In the genomic region with DNA sequence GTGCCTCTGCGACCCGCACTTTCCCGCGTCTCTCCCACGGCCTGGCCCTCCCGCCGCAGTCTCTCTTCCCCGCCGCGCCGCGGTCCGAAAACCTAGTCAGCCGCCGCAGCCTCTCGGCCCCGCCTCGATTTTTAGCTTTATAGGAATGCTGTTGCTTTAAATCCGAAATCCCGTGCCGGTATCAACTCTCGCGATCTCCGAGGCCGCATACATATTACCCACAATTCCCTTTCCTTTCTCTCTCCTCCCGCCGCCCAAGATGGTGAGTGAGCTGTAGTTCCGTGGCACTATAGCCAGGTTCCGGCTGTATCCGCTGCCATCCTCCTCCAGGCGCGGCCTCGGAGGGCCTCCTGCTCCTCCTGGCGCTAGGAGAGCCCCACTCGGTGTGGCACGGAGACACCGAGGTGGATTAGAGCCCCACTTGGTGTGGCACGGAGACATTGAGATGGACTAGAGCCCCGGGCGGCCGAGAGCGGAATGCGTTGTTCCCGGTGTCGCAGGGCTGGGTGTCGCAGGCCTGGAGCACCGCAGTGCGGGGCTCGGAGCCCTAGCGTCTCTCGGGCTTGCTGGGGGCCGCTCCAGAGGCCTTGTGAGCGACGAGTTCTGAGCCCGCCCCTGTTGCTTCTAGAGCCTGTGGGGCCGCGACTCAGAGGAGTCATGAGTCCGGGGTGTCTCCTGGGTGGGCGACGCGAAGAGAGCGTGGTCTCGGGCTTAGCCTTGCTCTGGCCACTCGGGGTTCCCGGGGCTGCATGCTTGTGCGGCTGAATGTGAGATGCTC, we compare ENCODE assay signal across 8 cellular contexts. TPM values are rescaled to one million over a fixed set of nuclear protein-coding genes. Genes with fewer than 3 reads are reported as not detected.
DNase-seq lines count a peak whose midpoint lies in the region; ATAC-seq and TF ChIP-seq lines count a peak whose summit lies in the region.

A gene (minus strand): TSS at position 147 of the 778 bp plus-strand sequence. CDS start 1,469 bp downstream, outside the sequence.
A gene (plus strand): TSS at position 234 of the 778 bp plus-strand sequence. CDS start 26 bp downstream, at position 260.

- peaks cover 28% of the 10 kb centered on the region for H3K4me1 Mint-ChIP-seq in activated T-helper 17 cell treated with anti-CD3 and anti-CD28 coated beads, Interleukin-2, amount 50 U/mL, for 72 hours
- H3K4me1 Mint-ChIP-seq in natural killer cell = peaks cover 42 to 44% of the 10 kb centered on the region in 2 donors

- no peaks in the 10 kb centered on the region for H3K27me3 Mint-ChIP-seq in activated T-helper 17 cell treated with anti-CD3 and anti-CD28 coated beads, Interleukin-2, amount 50 U/mL, for 72 hours
- no peaks in the 10 kb centered on the region for H3K27me3 Mint-ChIP-seq in natural killer cell (ENCODE audit: low read depth in 2 of 2)

- peak; percentile 95 for DNase-seq in DMS53 treated with DMSO at 0.1 percent for 48 hours (lab: John Stamatoyannopoulos, UW; ENCODE audit: unreplicated experiment)
- peak; percentile 94 for DNase-seq in LoVo (ENCODE audit: low spot score)
- peak; percentile 97 for DNase-seq in RWPE1 (ENCODE audit: low spot score)
- peak; percentile 96 for DNase-seq in fibroblast of mammary gland (ENCODE audit: low read depth)
- DNase-seq in natural killer cell = peak; percentile 87
- DNase-seq in stimulated activated naive CD4-positive, alpha-beta T cell (lab: John Stamatoyannopoulos, UW) = peak; percentile 85 to 92 (median 90)

- peak within 1 kb of the TSS; percentile 99 for H3K4me3 ChIP-seq in fibroblast of mammary gland (ENCODE audit: control insufficient read depth, low read depth, low read length)

- H3K36me3 Mint-ChIP-seq in activated T-helper 17 cell treated with anti-CD3 and anti-CD28 coated beads, Interleukin-2, amount 50 U/mL, for 72 hours (ENCODE audit: low read depth) = peaks cover 93% of the 10 kb centered on the region
- peaks cover 12% of the 10 kb centered on the region for H3K36me3 Mint-ChIP-seq in natural killer cell

- intact Hi-C loops in natural killer cell (cut with micrococcal nuclease) = loop anchor here (1.0 kb wide), 2 partner anchors 12 to 28 kb away; a partner anchor contains a TSS

- ATAC-seq in GM21825 (IDR thresholded peaks at IDR 0.05; ENCODE audit: unreplicated experiment) (peak; percentile 55), natural killer cell (peak; percentile 90 to 96 (median 93))
- peak; percentile 86 for ATAC-seq in activated T-helper 17 cell treated with anti-CD3 and anti-CD28 coated beads, Interleukin-2, amount 50 U/mL, for 72 hours (replicated peaks)

- CTCF ChIA-PET in RWPE1 (lab: Yijun Ruan, JAX) = interaction anchor here (0.5 to 0.7 kb wide), 3 partner anchors 57 to 138 kb away, joined by 3 read pairs; no protein-coding TSS in a partner anchor

- H3K9me3 Mint-ChIP-seq in activated T-helper 17 cell treated with anti-CD3 and anti-CD28 coated beads, Interleukin-2, amount 50 U/mL, for 72 hours = no peaks in the 10 kb centered on the region
- H3K9me3 Mint-ChIP-seq in natural killer cell = no peaks in the 10 kb centered on the region

- H3K4me3 Mint-ChIP-seq in activated T-helper 17 cell treated with anti-CD3 and anti-CD28 coated beads, Interleukin-2, amount 50 U/mL, for 72 hours = peak within 1 kb of the TSS; percentile 93
- H3K4me3 Mint-ChIP-seq in natural killer cell = peak within 1 kb of the TSS; percentile 100

- TF ChIP-seq CTCF in RWPE1 (conservative IDR thresholded peaks at IDR 0.05; ENCODE audit: low read depth) (no peak), fibroblast of mammary gland (conservative IDR thresholded peaks at IDR 0.05; ENCODE audit: control insufficient read depth, insufficient read depth, low read depth, low read length) (no peak), natural killer cell (IDR thresholded peaks at IDR 0.05) (no peak)

- POLR2A ChIA-PET in RWPE1 (lab: Yijun Ruan, JAX; ENCODE audit: low non-redundant PET) = interaction anchor here (0.6 to 1.5 kb wide), 8 partner anchors 9 to 125 kb away, joined by 3 to 9 read pairs (median 4); a partner anchor contains a TSS

- peak within 1 kb of the TSS; percentile 93 for H3K27ac ChIP-seq in RWPE1

- H3K27ac Mint-ChIP-seq in activated T-helper 17 cell treated with anti-CD3 and anti-CD28 coated beads, Interleukin-2, amount 50 U/mL, for 72 hours = peak within 1 kb of the TSS; percentile 99
- peak within 1 kb of the TSS; percentile 94 to 95 for H3K27ac Mint-ChIP-seq in natural killer cell

RNA-seq across cellular contexts. Expression of the first gene that starts in this region (rescaled TPM):
- total RNA-seq in activated T-helper 17 cell treated with anti-CD3 and anti-CD28 coated beads, Interleukin-2, amount 50 U/mL, for 72 hours = 10 to 100 TPM; 21.3 to 29.9 TPM
- total RNA-seq in natural killer cell = 10 to 100 TPM; 23.8 to 37.0 (median 28.1) TPM

RNA-seq across cellular contexts. Expression of the second gene that starts in this region (rescaled TPM):
- 1,000 to 10,000 TPM; 3,005 to 3,350 TPM for total RNA-seq in activated T-helper 17 cell treated with anti-CD3 and anti-CD28 coated beads, Interleukin-2, amount 50 U/mL, for 72 hours
- total RNA-seq in natural killer cell = 1,000 to 10,000 TPM; 1,409 to 1,616 (median 1,600) TPM

Comparison
In these comparisons a context has a peak if more than half of its experiments do, and no peak if none do; other contexts are left out.
1. Peak in every context shown above with its lines: DNase-seq, ATAC-seq, H3K4me3 ChIP-seq and H3K27ac ChIP-seq.